2 cellular contexts compared by ENCODE assay signal in genomic region chr5:123129811-123130210, GRCh38.
TF ChIP-seq lines count a peak whose summit lies in the region.

No MANE protein-coding gene starts in this region.

TF ChIP-seq in HepG2, 621 proteins besides CTCF, POLR2A, EP300 and RAD21:
- TF ChIP-seq HNRNPK (IDR thresholded peaks at IDR 0.05; ENCODE audit: low read depth, low read length, poor library complexity, severe bottlenecking) (peak; percentile 88), YY1 (IDR thresholded peaks at IDR 0.05; ENCODE audit: insufficient read depth, insufficient replicate concordance, low read depth, low read length) (no peak), PCBP1 (IDR thresholded peaks at IDR 0.05; ENCODE audit: borderline replicate concordance, low read depth, low read length) (0 out of 2 replicates have a peak, but pooled peaks have one; percentile 60), RERE (CRISPR knock-in tag; IDR thresholded peaks at IDR 0.05; ENCODE audit: low read depth) (no peak)

TF ChIP-seq in K562, 482 proteins besides CTCF, POLR2A, EP300 and RAD21:
- TF ChIP-seq ZNF318 (IDR thresholded peaks at IDR 0.05; ENCODE audit: borderline replicate concordance in 1 of 2, low read depth in 1 of 2) (no peak), PCBP1 (IDR thresholded peaks at IDR 0.05; ENCODE audit: low read depth, low read length, poor library complexity, severe bottlenecking) (peak; percentile 55), RBFOX2 (IDR thresholded peaks at IDR 0.05; ENCODE audit: low read depth, low read length) (no peak), NFXL1 (CRISPR knock-in tag; IDR thresholded peaks at IDR 0.05) (no peak), PCBP2 (IDR thresholded peaks at IDR 0.05; ENCODE audit: low read depth, low read length, poor library complexity, severe bottlenecking) (peak; percentile 19), PML (IDR thresholded peaks at IDR 0.05; ENCODE audit: low read length) (no peak)
